Comparison of ENCODE assay signal across 8 cellular contexts in the genomic region with DNA sequence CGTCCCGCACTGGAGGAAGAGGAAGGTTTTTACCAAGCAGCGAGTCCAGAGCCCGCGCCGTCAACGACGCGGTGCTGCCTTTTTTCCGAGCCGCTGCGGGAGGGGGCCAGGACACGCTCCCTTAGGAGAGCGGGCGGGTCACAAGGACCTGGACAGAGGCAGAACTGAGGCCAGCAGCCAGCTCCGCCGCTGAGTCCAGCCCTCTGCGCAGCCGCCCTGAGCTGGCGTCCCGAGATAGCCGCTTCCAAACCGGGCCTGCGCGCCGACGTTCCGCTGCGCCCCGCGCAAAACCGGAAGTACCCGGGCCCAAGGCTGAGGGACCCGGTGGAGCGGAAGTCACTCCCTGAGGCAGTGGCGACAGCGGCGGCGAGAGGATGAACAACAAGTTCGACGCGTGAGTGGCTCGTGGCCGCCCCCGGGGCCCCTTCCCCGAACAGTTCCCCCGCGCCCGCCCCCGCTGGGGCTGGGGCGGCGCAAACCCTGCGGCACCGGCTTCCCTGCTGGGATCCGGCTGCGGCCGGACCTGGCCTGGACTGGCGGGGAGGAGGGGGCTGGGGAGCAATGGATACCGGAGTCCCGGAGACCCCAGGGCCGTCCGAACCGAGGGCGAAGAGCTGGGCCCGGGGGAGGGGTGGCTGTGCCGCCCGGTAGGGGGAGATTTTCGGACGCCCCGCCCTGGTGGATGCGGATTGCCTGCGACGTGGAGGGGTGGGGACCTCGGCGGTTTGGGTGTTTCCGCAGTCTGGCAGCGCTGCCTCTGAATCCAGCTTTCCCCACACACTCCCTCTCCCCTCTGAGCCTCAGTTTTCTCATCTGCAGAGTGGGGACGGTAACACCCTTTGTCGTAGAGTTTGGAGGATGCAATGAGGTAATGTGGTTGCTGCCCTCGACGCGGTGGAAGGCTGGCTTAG. TPM values are rescaled to one million over a fixed set of nuclear protein-coding genes. Genes with fewer than 3 reads are reported as not detected.
DNase-seq lines count a peak whose midpoint lies in the region; ATAC-seq and TF ChIP-seq lines count a peak whose summit lies in the region.

A gene with protein sequence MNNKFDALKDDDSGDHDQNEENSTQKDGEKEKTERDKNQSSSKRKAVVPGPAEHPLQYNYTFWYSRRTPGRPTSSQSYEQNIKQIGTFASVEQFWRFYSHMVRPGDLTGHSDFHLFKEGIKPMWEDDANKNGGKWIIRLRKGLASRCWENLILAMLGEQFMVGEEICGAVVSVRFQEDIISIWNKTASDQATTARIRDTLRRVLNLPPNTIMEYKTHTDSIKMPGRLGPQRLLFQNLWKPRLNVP (plus strand): TSS at position 339 of the 911 bp plus-strand sequence. CDS start 36 bp downstream, at position 375.
A gene (minus strand): TSS at position 207 of the 911 bp plus-strand sequence. CDS start 675 bp downstream, outside the sequence.

- DNase-seq in D341Med (ENCODE audit: low spot score) (peak; percentile 97), HUDEP-2 (lab: John Stamatoyannopoulos, UW; ENCODE audit: unreplicated experiment in 76 of 76) (peak; percentile 15 to 94 (median 84)), NOMO-1 treated with dmso at 0.1 percent for 144 hours (lab: John Stamatoyannopoulos, UW; ENCODE audit: unreplicated experiment) (peak; percentile 86), endothelial cell (ENCODE audit: low spot score) (peak; percentile 92), mesothelial cell of epicardium (ENCODE audit: low spot score in 2 of 2, unreplicated experiment in 2 of 2) (peak; percentile 84 to 92)
- peak; percentile 84 for DNase-seq in activated CD8-positive, alpha-beta memory T cell treated with anti-CD3 and anti-CD28 coated beads, Interleukin-2, amount 50 U/mL, for 24 hours (ENCODE audit: extremely low read depth)
- DNase-seq in stimulated activated CD8-positive, alpha-beta memory T cell treated with anti-CD3 and anti-CD28 coated beads, Interleukin-15, amount 100 ng/mL, for 48 hours (ENCODE audit: low read depth in 2 of 2), result peak; percentile 86 to 90

- H3K27me3 Mint-ChIP-seq in endothelial cell (ENCODE audit: unreplicated experiment) (peaks cover 8% of the 10 kb centered on the region), mesothelial cell of epicardium (ENCODE audit: low read depth) (no peaks in the 10 kb centered on the region)

- TF ChIP-seq CTCF in endothelial cell (IDR thresholded peaks at IDR 0.05; ENCODE audit: unreplicated experiment), result peak; percentile 53
- TF ChIP-seq CTCF in mesothelial cell of epicardium (IDR thresholded peaks at IDR 0.05; ENCODE audit: unreplicated experiment), result no peak

- peak within 1 kb of the TSS; percentile 98 for H3K27ac Mint-ChIP-seq in endothelial cell (ENCODE audit: unreplicated experiment)
- peak within 1 kb of the TSS; percentile 99 for H3K27ac Mint-ChIP-seq in mesothelial cell of epicardium

- peak; percentile 91 for ATAC-seq in GM21390 (IDR thresholded peaks at IDR 0.05; ENCODE audit: unreplicated experiment)

- H3K9me3 Mint-ChIP-seq in endothelial cell (ENCODE audit: unreplicated experiment) (no peaks in the 10 kb centered on the region), mesothelial cell of epicardium (peaks cover 23% of the 10 kb centered on the region)

- peaks cover 22% of the 10 kb centered on the region for H3K4me1 Mint-ChIP-seq in endothelial cell (ENCODE audit: unreplicated experiment)
- peaks cover 20% of the 10 kb centered on the region for H3K4me1 Mint-ChIP-seq in mesothelial cell of epicardium

- H3K4me3 Mint-ChIP-seq in endothelial cell (ENCODE audit: unreplicated experiment) (peak within 1 kb of the TSS; percentile 99), mesothelial cell of epicardium (peak within 1 kb of the TSS; percentile 96)

- H3K36me3 Mint-ChIP-seq in endothelial cell (ENCODE audit: low read depth, unreplicated experiment) (peaks cover 36% of the 10 kb centered on the region), mesothelial cell of epicardium (peaks cover 36% of the 10 kb centered on the region)

RNA-seq across cellular contexts. Expression of the first gene that starts in this region (rescaled TPM):
- total RNA-seq in endothelial cell (ENCODE audit: unreplicated experiment), result 94.8 TPM
- total RNA-seq in mesothelial cell of epicardium, result 72.2 to 78.3 TPM (median 72.5 TPM) in 3 replicates

RNA-seq across cellular contexts. Expression of the second gene that starts in this region (rescaled TPM):
- 3.7 TPM for total RNA-seq in endothelial cell (ENCODE audit: unreplicated experiment)
- total RNA-seq in mesothelial cell of epicardium, result 11.0 to 12.2 TPM (median 11.2 TPM) in 3 replicates

Comparison
In these comparisons a context has a peak if more than half of its experiments do, and no peak if none do; other contexts are left out.
1. Peak in every context shown above with its lines: DNase-seq and ATAC-seq.